In the genomic region with DNA sequence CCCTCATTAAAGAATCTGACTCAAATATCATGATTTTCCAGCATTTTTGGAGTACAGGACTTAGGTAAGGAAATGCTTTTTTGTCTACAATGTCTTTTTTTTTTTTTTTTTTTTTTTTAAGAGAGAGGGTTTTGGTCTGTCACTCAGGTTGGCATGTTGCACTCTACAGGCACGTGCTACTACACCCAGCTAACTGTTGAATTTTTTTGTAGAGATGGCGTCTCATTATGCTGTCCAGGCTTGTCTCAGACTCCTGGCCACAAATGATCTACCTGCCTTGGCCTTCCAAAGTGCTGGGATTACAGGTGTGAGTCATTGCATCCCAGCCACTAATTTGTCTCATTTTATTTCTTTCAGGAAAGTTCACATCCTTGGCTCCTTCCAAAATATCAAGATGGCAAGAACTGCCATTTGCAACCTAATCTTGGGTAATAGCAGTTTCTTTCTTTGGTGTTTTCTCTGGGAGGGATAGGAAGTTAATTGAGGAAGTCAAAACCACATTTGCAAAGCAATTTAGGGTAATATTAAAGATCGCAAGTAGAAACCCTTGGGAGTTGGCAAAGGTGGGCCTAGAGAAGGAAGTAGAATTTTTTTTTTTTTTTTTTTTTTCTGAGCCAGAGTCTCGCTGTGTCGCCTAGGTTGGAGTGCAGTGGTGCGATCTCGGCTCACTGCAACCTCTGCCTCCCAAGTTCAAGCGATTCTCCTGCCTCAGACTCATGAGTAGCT, we compare ENCODE assay signal across 18 cellular contexts. TPM values are rescaled to one million over a fixed set of nuclear protein-coding genes. Genes with fewer than 3 reads are reported as not detected.
DNase-seq lines count a peak whose midpoint lies in the region; ATAC-seq, FAIRE-seq and TF ChIP-seq lines count a peak whose summit lies in the region.
"Had no signal": no experiment of that assay in that cellular context is flagged by ENCODE, and none has a peak within 500 bp of the region (broad histone marks: within the 10 kb centered on the region; RNA-seq: fewer than 3 reads in every experiment).

No MANE protein-coding gene starts in this region.

- no peaks in the 10 kb centered on the region for H3K27me3 ChIP-seq in breast epithelium
- no peaks in the 10 kb centered on the region for H3K27me3 ChIP-seq in bronchial epithelial cell (ENCODE audit: control insufficient read depth, insufficient read depth, low read length)
- H3K27me3 ChIP-seq in neuronal stem cell (ENCODE audit: control insufficient read depth in 3 of 3, insufficient read depth in 3 of 3, low read depth in 1 of 3, low read length in 3 of 3), result no peaks in the 10 kb centered on the region
- H3K27me3 ChIP-seq: brain microvascular endothelial cell, spleen had no signal

- H2BK120ac ChIP-seq in neuronal stem cell (ENCODE audit: low read depth, low read length), result no peak overlapping the region

- no peaks in the 10 kb centered on the region for H3K27me3 Mint-ChIP-seq in MCF 10A (ENCODE audit: insufficient read depth, unreplicated experiment)
- no peaks in the 10 kb centered on the region for H3K27me3 Mint-ChIP-seq in stimulated activated memory B cell treated with anti-CD40 and anti-IgM and Interleukin-4, amounts not matched to agents 10 μg/mL and 1 μg/mL and 100 μg/mL, for 72 hours

- ATAC-seq in stimulated activated memory B cell treated with anti-CD40 and anti-IgM and Interleukin-4, amounts not matched to agents 10 μg/mL and 1 μg/mL and 100 μg/mL, for 72 hours, result peak; percentile 64
- ATAC-seq in HG02840 (IDR thresholded peaks at IDR 0.05; ENCODE audit: low FRiP score, unreplicated experiment), result no peak

- no peak overlapping the region for H2BK5ac ChIP-seq in neuronal stem cell (ENCODE audit: low read length)

- CTCF ChIA-PET in MCF 10A (lab: Yijun Ruan, JAX), result interaction anchor here (1.1 kb wide), 1 partner anchor 13 kb away, joined by 3 read pairs; no protein-coding TSS in a partner anchor

- peaks cover 6% of the 10 kb centered on the region for H3K4me1 Mint-ChIP-seq in MCF 10A (ENCODE audit: insufficient read depth, unreplicated experiment)
- H3K4me1 Mint-ChIP-seq in stimulated activated memory B cell treated with anti-CD40 and anti-IgM and Interleukin-4, amounts not matched to agents 10 μg/mL and 1 μg/mL and 100 μg/mL, for 72 hours, result peaks cover 24% of the 10 kb centered on the region

- H2BK12ac ChIP-seq in neuronal stem cell (ENCODE audit: low read length), result no peak overlapping the region

- BruUV-seq in MCF 10A (replicated peaks; lab: Mats Ljungman, UMichigan), result no TSS peak

- no peaks in the 10 kb centered on the region for H3K36me3 ChIP-seq in breast epithelium
- peaks cover 1% of the 10 kb centered on the region for H3K36me3 ChIP-seq in bronchial epithelial cell (ENCODE audit: control insufficient read depth, insufficient read depth, low read length)
- H3K36me3 ChIP-seq in neuronal stem cell (replicated peaks in 1 of 2; ENCODE audit: control insufficient read depth in 2 of 2, insufficient read depth in 2 of 2, low read length in 2 of 2), result peaks cover 17 to 93% of the 10 kb centered on the region in 2 donors

- H3K4me3 ChIP-seq in breast epithelium, result no peak overlapping the region
- no peak overlapping the region for H3K4me3 ChIP-seq in bronchial epithelial cell (ENCODE audit: low read depth, low read length)
- H3K4me3 ChIP-seq in neuronal stem cell (ENCODE audit: low read length in 2 of 2), result no peak overlapping the region
- H3K4me3 ChIP-seq: spleen had no signal

- H3K4me2 ChIP-seq in neuronal stem cell (ENCODE audit: insufficient read depth, low read length, poor library complexity, severe bottlenecking), result no peak overlapping the region

- POLR2A ChIA-PET in MCF 10A (lab: Yijun Ruan, JAX), result interaction anchor here (1.2 to 1.8 kb wide), 4 partner anchors 11 to 110 kb away, joined by 4 to 8 read pairs (median 7); partner anchors contain the start of gene PNO1

- peaks cover 13% of the 10 kb centered on the region for H3K36me3 Mint-ChIP-seq in MCF 10A (ENCODE audit: insufficient read depth, unreplicated experiment)
- peaks cover 26% of the 10 kb centered on the region for H3K36me3 Mint-ChIP-seq in stimulated activated memory B cell treated with anti-CD40 and anti-IgM and Interleukin-4, amounts not matched to agents 10 μg/mL and 1 μg/mL and 100 μg/mL, for 72 hours

- H3K79me1 ChIP-seq in neuronal stem cell (ENCODE audit: low read depth, low read length), result no peaks in the 10 kb centered on the region

- no peaks in the 10 kb centered on the region for H3K9me3 ChIP-seq in breast epithelium
- H3K9me3 ChIP-seq in neuronal stem cell (replicated peaks in 1 of 2; ENCODE audit: control insufficient read depth in 2 of 2, insufficient read depth in 1 of 2, low read depth in 1 of 2, low read length in 2 of 2), result no peaks in the 10 kb centered on the region
- H3K9me3 ChIP-seq: spleen had no signal

- no peak overlapping the region for H3K14ac ChIP-seq in neuronal stem cell (ENCODE audit: low read length)

- H3K27ac Mint-ChIP-seq in MCF 10A (ENCODE audit: low read depth, unreplicated experiment), result peak overlapping the region; percentile 11
- peak overlapping the region; percentile 1 for H3K27ac Mint-ChIP-seq in stimulated activated memory B cell treated with anti-CD40 and anti-IgM and Interleukin-4, amounts not matched to agents 10 μg/mL and 1 μg/mL and 100 μg/mL, for 72 hours

- no peak overlapping the region for H2AFZ ChIP-seq in neuronal stem cell (ENCODE audit: low read length)

- no peak overlapping the region for H4K8ac ChIP-seq in neuronal stem cell (ENCODE audit: low read depth, low read length)

- H3K27ac ChIP-seq in breast epithelium (no peak overlapping the region), neuronal stem cell (replicated peaks; ENCODE audit: low read length) (no peak overlapping the region)
- H3K27ac ChIP-seq: brain microvascular endothelial cell had no signal

- no peak overlapping the region for H3K9ac ChIP-seq in neuronal stem cell (ENCODE audit: low read depth, low read length, poor library complexity)

- H3K4ac ChIP-seq in neuronal stem cell (ENCODE audit: low read length), result no peak overlapping the region

- no peak overlapping the region for H3K18ac ChIP-seq in neuronal stem cell (ENCODE audit: low read length)

- TF ChIP-seq CTCF in MCF 10A (IDR thresholded peaks at IDR 0.05; ENCODE audit: unreplicated experiment), result no peak
- no peak for TF ChIP-seq CTCF in breast epithelium (IDR thresholded peaks at IDR 0.05)
- no peak for TF ChIP-seq CTCF in bronchial epithelial cell (IDR thresholded peaks at IDR 0.05; ENCODE audit: insufficient read depth, low read length, severe bottlenecking)

- no peak overlapping the region for H2AK5ac ChIP-seq in neuronal stem cell (ENCODE audit: low read depth, low read length)

- TF ChIP-seq POLR2A in breast epithelium (IDR thresholded peaks at IDR 0.05), result no peak

- H3K4me1 ChIP-seq in breast epithelium (no peaks in the 10 kb centered on the region), neuronal stem cell (ENCODE audit: control insufficient read depth in 2 of 2, insufficient read depth in 1 of 2, low read depth in 1 of 2, low read length in 2 of 2) (no peaks in the 10 kb centered on the region)

- H3K4me3 Mint-ChIP-seq in MCF 10A (ENCODE audit: unreplicated experiment), result no peak overlapping the region
- H3K4me3 Mint-ChIP-seq in stimulated activated memory B cell treated with anti-CD40 and anti-IgM and Interleukin-4, amounts not matched to agents 10 μg/mL and 1 μg/mL and 100 μg/mL, for 72 hours, result no peak overlapping the region

- no peaks in the 10 kb centered on the region for H3K9me3 Mint-ChIP-seq in MCF 10A (ENCODE audit: unreplicated experiment)
- H3K9me3 Mint-ChIP-seq in stimulated activated memory B cell treated with anti-CD40 and anti-IgM and Interleukin-4, amounts not matched to agents 10 μg/mL and 1 μg/mL and 100 μg/mL, for 72 hours, result no peaks in the 10 kb centered on the region

- FAIRE-seq in bronchial epithelial cell (lab: Jason Lieb, UNC), result no peak
- FAIRE-seq: GM18507, RCC 7860 had no signal

- no peak overlapping the region for H2BK15ac ChIP-seq in neuronal stem cell (ENCODE audit: low read length)

- no CpG with 5 or more reads among the region's 8 CpGs for WGBS in neuronal stem cell (ENCODE audit: extremely low coverage in 2 of 2, insufficient read length in 2 of 2, insufficient replicate concordance in 1 of 2), 2 donors

- H4K91ac ChIP-seq in neuronal stem cell (ENCODE audit: low read depth, low read length, poor library complexity), result no peak overlapping the region

- no peak overlapping the region for H3K23ac ChIP-seq in neuronal stem cell (ENCODE audit: low read depth, low read length, poor library complexity)

- DNase-seq in MCF 10A (ENCODE audit: unreplicated experiment) (peak; percentile 40), breast epithelium (ENCODE audit: low spot score in 2 of 2) (no peak), OCI-M1 (lab: John Stamatoyannopoulos, UW) (peak; percentile 57), bronchial epithelial cell (ENCODE audit: low read depth) (peak; percentile 82), D341Med (ENCODE audit: low spot score) (no peak), neuronal stem cell (ENCODE audit: low spot score) (no peak)
- DNase-seq: activated gamma-delta T cell treated with Interleukin-2 at 50 U/mL for 16 hours; brain microvascular endothelial cell; effector CD4-positive, alpha-beta T cell; foreskin melanocyte; NCI-H1105; posterior cingulate gyrus; spleen; T1000 had no signal

- intact Hi-C loops in MCF 10A (cut with micrococcal nuclease), result no loop called here
- intact Hi-C loops in breast epithelium (cut with DNase I; ENCODE audit: low total_unique reads), result no loop called here

RNA-seq across cellular contexts. Expression of gene PNO1, which starts 15.5 kb away (rescaled TPM):
- 27.9 and 35.0 TPM in 2 replicates for total RNA-seq in MCF 10A (2022)
- total RNA-seq in breast epithelium, result 10 to 100 TPM; 15.4 to 29.5 (median 18.9) TPM
- 13.2 TPM in 2 replicates for total RNA-seq in bronchial epithelial cell
- 11.4 TPM for polyA plus RNA-seq in neuronal stem cell (2013, experiment 1 of 2)
- 11.2 TPM for polyA plus RNA-seq in neuronal stem cell (2013, experiment 2 of 2)

Comparison
In these comparisons a context has a peak if more than half of its experiments do, and no peak if none do; other contexts are left out.
1. DNase-seq: peak in MCF 10A (single experiment), OCI-M1 (single experiment) and bronchial epithelial cell (single experiment); none in breast epithelium (0 of 2), D341Med (single experiment) and neuronal stem cell (single experiment).